Comparison of ENCODE assay signal across 11 cellular contexts in the genomic region with DNA sequence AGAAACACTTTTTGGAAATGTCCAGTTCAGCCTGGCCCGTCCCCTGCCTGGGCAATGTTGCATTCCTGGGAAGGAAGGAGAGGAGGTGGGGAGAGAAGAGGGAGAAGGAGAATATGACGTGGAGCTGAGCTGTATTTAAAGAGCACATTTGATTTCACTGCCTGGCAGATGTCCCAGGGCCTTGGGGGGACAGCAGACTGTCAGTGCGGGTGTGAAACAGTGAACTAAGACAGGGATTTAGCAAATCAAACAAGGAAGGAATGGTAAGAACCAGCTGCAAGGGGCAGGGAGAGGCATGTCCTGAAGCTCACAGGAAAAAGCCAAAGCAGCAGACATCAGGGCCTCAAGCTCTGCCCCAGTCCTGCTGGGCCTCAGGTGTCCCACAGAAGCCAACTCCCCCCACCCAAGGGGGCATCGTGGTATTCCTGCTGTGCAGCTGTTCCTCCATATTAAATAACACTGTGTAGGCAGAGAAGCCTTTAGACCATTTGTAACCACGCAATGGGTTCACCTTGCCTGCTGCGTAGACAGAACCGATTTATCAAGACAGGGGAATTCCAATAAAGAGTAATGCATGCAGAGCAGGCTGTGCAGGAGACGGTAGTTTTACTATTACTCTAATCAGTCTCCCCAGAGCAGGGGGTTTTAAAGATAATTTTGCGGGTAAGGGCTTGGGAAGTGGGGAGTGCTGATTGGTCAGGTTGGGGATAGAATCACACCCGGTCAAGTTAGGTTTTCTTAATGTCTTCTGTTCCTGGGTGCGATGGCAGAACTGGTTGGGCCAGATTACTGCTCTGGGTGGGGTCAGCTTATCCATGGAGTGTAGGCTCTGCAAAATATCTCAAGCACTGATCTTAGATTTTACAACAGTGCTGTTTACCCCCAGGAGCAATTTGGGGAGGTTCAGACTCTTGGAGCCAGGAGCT. TPM values are rescaled to one million over a fixed set of nuclear protein-coding genes. Genes with fewer than 3 reads are reported as not detected.
DNase-seq lines count a peak whose midpoint lies in the region; TF ChIP-seq lines count a peak whose summit lies in the region.
"Had no signal": no experiment of that assay in that cellular context is flagged by ENCODE, and none has a peak within 500 bp of the region (broad histone marks: within the 10 kb centered on the region; RNA-seq: fewer than 3 reads in every experiment).

No MANE protein-coding gene starts in this region.

- DNase-seq in EL (peak; percentile 51), NCI-H69 (lab: John Stamatoyannopoulos, UW) (peak; percentile 29), endodermal cell (peak; percentile 50), osteoblast (ENCODE audit: insufficient read length, low spot score, missing footprints) (peak; percentile 81), NCI-H1417 treated with DMSO at 0.1 percent for 48 hours (lab: John Stamatoyannopoulos, UW) (no peak), superior temporal gyrus (ENCODE audit: extremely low spot score) (no peak), globus pallidus (ENCODE audit: low spot score) (no peak), NCI-H2081 treated with DMSO at 0.1 percent for 48 hours (lab: John Stamatoyannopoulos, UW) (no peak)
- DNase-seq: caudate nucleus; naive thymus-derived CD4-positive, alpha-beta T cell; NCI-H2107 had no signal

- no peaks in the 10 kb centered on the region for H3K36me3 Mint-ChIP-seq in endodermal cell (ENCODE audit: low read depth)
- H3K36me3 Mint-ChIP-seq: naive thymus-derived CD4-positive, alpha-beta T cell had no signal

- H3K4me1 ChIP-seq in endodermal cell (ENCODE audit: control insufficient read depth, insufficient read depth, low read length) (no peaks in the 10 kb centered on the region), osteoblast (ENCODE audit: insufficient read depth, low read length) (no peaks in the 10 kb centered on the region)

- no peaks in the 10 kb centered on the region for H3K9me3 ChIP-seq in endodermal cell (ENCODE audit: control insufficient read depth, low read length)
- no peaks in the 10 kb centered on the region for H3K9me3 ChIP-seq in osteoblast (ENCODE audit: low read depth, low read length)

- H3K27me3 ChIP-seq in endodermal cell (ENCODE audit: control insufficient read depth, insufficient read depth, low read length, poor library complexity, severe bottlenecking) = no peaks in the 10 kb centered on the region
- no peaks in the 10 kb centered on the region for H3K27me3 ChIP-seq in osteoblast (ENCODE audit: insufficient read depth, low read length)

- no peak overlapping the region for H3K27ac ChIP-seq in endodermal cell (ENCODE audit: low read depth, low read length)
- H3K27ac ChIP-seq in osteoblast (ENCODE audit: low read depth, low read length) = no peak overlapping the region

- no peaks in the 10 kb centered on the region for H3K9me3 Mint-ChIP-seq in endodermal cell
- H3K9me3 Mint-ChIP-seq: naive thymus-derived CD4-positive, alpha-beta T cell had no signal

- H3K36me3 ChIP-seq in endodermal cell (ENCODE audit: control insufficient read depth, insufficient read depth, low read length) = no peaks in the 10 kb centered on the region
- H3K36me3 ChIP-seq in osteoblast (ENCODE audit: insufficient read depth, low read length) = no peaks in the 10 kb centered on the region

- no peaks in the 10 kb centered on the region for H4K20me1 ChIP-seq in osteoblast (ENCODE audit: insufficient read depth, low read length)

- H3K4me3 ChIP-seq in endodermal cell (ENCODE audit: low read length) (no peak overlapping the region), osteoblast (ENCODE audit: insufficient read depth, low read length) (no peak overlapping the region)

- 83 to 87% methylated on average over 7 to 11 of the region's 11 CpGs for WGBS in endodermal cell (ENCODE audit: insufficient coverage in 1 of 2, insufficient read length in 1 of 2), 2 experiments

- no peaks in the 10 kb centered on the region for H3K79me2 ChIP-seq in osteoblast (ENCODE audit: insufficient read depth, low read length)

- H2AFZ ChIP-seq in osteoblast (ENCODE audit: low read length) = peak overlapping the region; percentile 64

- H3K4me1 Mint-ChIP-seq in endodermal cell = peaks cover 11% of the 10 kb centered on the region

- no peak overlapping the region for H3K27ac Mint-ChIP-seq in endodermal cell
- H3K27ac Mint-ChIP-seq: naive thymus-derived CD4-positive, alpha-beta T cell had no signal

- H3K27me3 Mint-ChIP-seq in endodermal cell (ENCODE audit: insufficient read depth) = peaks cover 14% of the 10 kb centered on the region

- no peak overlapping the region for H3K4me2 ChIP-seq in osteoblast (ENCODE audit: insufficient read depth, low read length)

- H3K9ac ChIP-seq in endodermal cell (ENCODE audit: extremely low read depth, low read length, poor library complexity, severe bottlenecking) = no peak overlapping the region

- H3K4me3 Mint-ChIP-seq in endodermal cell = no peak overlapping the region
- H3K4me3 Mint-ChIP-seq: naive thymus-derived CD4-positive, alpha-beta T cell had no signal

- no peak for TF ChIP-seq CTCF in endodermal cell (conservative IDR thresholded peaks at IDR 0.05)
- no peak for TF ChIP-seq CTCF in osteoblast (IDR thresholded peaks at IDR 0.05; ENCODE audit: extremely low read depth, low read depth, low read length)

RNA-seq across cellular contexts. Expression of a gene that starts 18.3 kb away (rescaled TPM):
- not detected for total RNA-seq in endodermal cell
- not detected for polyA plus RNA-seq in endodermal cell (2013, experiment 1 of 2)
- polyA plus RNA-seq in endodermal cell (2013, experiment 2 of 2) = not detected
- under 0.01 and 0.36 TPM in 2 replicates for total RNA-seq in osteoblast
- polyA plus RNA-seq: naive thymus-derived CD4-positive, alpha-beta T cell had no signal

Comparison
In these comparisons a context has a peak if more than half of its experiments do, and no peak if none do; other contexts are left out.
1. DNase-seq: peak in EL (single experiment), NCI-H69 (single experiment), endodermal cell (single experiment) and osteoblast (single experiment); none in NCI-H1417 treated with DMSO at 0.1 percent for 48 hours (single experiment), superior temporal gyrus (single experiment), globus pallidus (single experiment) and NCI-H2081 treated with DMSO at 0.1 percent for 48 hours (single experiment).